Comparison of ENCODE assay signal across 2 cellular contexts in the genomic region with DNA sequence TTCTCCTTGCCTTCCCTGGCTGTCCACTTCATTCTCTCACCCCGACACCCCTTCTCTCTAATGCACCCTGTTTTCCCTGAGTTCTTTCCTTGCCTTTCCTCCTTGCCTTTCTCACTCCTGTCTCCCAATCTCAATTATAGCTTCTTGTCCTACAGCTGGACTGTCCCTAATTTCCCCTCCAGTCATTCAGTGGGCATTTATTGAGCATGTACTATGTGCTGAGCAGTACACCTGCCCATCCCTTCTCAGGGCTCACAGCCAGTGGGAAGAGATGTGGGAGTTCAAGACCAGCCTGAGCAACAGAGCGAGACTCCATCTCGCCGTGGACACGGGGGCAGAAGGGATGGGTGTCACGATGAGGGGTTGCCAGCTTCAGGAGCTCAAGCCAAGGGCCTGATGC.
A peak's percentile ranks its signal among the peaks of the same experiment; 100 is the strongest.
TF ChIP-seq lines count a peak whose summit lies in the region.

No MANE protein-coding gene starts in this region.

TF ChIP-seq in HEK293, 187 proteins besides CTCF, POLR2A, EP300 and RAD21:
- TF ChIP-seq ZNF394 (tag by site-specific recombination; IDR thresholded peaks at IDR 0.05; ENCODE audit: borderline replicate concordance) (no peak), ZNF664 (tag by site-specific recombination; IDR thresholded peaks at IDR 0.05) (peak; percentile 98), ZNF623 (tag by site-specific recombination; IDR thresholded peaks at IDR 0.05) (no peak), ZSCAN30 (tag by site-specific recombination; IDR thresholded peaks at IDR 0.05) (no peak), ZNF324 (tag by site-specific recombination; IDR thresholded peaks at IDR 0.05) (no peak), ZNF211 (tag by site-specific recombination; IDR thresholded peaks at IDR 0.05; ENCODE audit: low read depth) (no peak)
- TF ChIP-seq, protein P1, sequence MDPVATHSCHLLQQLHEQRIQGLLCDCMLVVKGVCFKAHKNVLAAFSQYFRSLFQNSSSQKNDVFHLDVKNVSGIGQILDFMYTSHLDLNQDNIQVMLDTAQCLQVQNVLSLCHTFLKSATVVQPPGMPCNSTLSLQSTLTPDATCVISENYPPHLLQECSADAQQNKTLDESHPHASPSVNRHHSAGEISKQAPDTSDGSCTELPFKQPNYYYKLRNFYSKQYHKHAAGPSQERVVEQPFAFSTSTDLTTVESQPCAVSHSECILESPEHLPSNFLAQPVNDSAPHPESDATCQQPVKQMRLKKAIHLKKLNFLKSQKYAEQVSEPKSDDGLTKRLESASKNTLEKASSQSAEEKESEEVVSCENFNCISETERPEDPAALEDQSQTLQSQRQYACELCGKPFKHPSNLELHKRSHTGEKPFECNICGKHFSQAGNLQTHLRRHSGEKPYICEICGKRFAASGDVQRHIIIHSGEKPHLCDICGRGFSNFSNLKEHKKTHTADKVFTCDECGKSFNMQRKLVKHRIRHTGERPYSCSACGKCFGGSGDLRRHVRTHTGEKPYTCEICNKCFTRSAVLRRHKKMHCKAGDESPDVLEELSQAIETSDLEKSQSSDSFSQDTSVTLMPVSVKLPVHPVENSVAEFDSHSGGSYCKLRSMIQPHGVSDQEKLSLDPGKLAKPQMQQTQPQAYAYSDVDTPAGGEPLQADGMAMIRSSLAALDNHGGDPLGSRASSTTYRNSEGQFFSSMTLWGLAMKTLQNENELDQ (tag by site-specific recombination; IDR thresholded peaks at IDR 0.05; ENCODE audit: low read depth): no peak

TF ChIP-seq in K562, 482 proteins besides CTCF, POLR2A, EP300 and RAD21:
- TF ChIP-seq BCOR (IDR thresholded peaks at IDR 0.05): peak; percentile 33; the same call in 1 of the 2 replicates
- no peak for TF ChIP-seq ZNF282 (CRISPR knock-in tag; IDR thresholded peaks at IDR 0.05)
- TF ChIP-seq KDM1A (IDR thresholded peaks at IDR 0.05): 0 out of 4 replicates have a peak, but pooled peaks of 1 of the 2 experiments have one; percentile 11
- TF ChIP-seq, protein P2, sequence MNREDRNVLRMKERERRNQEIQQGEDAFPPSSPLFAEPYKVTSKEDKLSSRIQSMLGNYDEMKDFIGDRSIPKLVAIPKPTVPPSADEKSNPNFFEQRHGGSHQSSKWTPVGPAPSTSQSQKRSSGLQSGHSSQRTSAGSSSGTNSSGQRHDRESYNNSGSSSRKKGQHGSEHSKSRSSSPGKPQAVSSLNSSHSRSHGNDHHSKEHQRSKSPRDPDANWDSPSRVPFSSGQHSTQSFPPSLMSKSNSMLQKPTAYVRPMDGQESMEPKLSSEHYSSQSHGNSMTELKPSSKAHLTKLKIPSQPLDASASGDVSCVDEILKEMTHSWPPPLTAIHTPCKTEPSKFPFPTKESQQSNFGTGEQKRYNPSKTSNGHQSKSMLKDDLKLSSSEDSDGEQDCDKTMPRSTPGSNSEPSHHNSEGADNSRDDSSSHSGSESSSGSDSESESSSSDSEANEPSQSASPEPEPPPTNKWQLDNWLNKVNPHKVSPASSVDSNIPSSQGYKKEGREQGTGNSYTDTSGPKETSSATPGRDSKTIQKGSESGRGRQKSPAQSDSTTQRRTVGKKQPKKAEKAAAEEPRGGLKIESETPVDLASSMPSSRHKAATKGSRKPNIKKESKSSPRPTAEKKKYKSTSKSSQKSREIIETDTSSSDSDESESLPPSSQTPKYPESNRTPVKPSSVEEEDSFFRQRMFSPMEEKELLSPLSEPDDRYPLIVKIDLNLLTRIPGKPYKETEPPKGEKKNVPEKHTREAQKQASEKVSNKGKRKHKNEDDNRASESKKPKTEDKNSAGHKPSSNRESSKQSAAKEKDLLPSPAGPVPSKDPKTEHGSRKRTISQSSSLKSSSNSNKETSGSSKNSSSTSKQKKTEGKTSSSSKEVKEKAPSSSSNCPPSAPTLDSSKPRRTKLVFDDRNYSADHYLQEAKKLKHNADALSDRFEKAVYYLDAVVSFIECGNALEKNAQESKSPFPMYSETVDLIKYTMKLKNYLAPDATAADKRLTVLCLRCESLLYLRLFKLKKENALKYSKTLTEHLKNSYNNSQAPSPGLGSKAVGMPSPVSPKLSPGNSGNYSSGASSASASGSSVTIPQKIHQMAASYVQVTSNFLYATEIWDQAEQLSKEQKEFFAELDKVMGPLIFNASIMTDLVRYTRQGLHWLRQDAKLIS (CRISPR knock-in tag; IDR thresholded peaks at IDR 0.05): no peak
